11 cellular contexts compared by ENCODE assay signal in genomic region chr1:78047131-78047530, GRCh38. TPM values are rescaled to one million over a fixed set of nuclear protein-coding genes. Genes with fewer than 3 reads are reported as not detected.
A peak's percentile ranks its signal among the peaks of the same experiment; 100 is the strongest.
DNase-seq lines count a peak whose midpoint lies in the region; ATAC-seq and TF ChIP-seq lines count a peak whose summit lies in the region.
"Had no signal": no experiment of that assay in that cellular context is flagged by ENCODE, and none has a peak within 500 bp of the region (broad histone marks: within the 10 kb centered on the region; RNA-seq: fewer than 3 reads in every experiment).

No MANE protein-coding gene starts in this region.

- H3K9me3 Mint-ChIP-seq in CD8-positive, alpha-beta memory T cell: no peaks in the 10 kb centered on the region
- H3K9me3 Mint-ChIP-seq in osteocyte (ENCODE audit: unreplicated experiment): no peaks in the 10 kb centered on the region

- H3K4me1 Mint-ChIP-seq in CD8-positive, alpha-beta memory T cell: peaks cover 17 to 25% (median 18%) of the 10 kb centered on the region in 3 donors
- H3K4me1 Mint-ChIP-seq in osteocyte (ENCODE audit: unreplicated experiment): peaks cover 9% of the 10 kb centered on the region

- POLR2A ChIA-PET in CD8-positive, alpha-beta memory T cell (lab: Charles Lee): no interaction called here

- intact Hi-C loops in Right ventricle myocardium superior (cut with DNase I): loop anchor here (2.0 to 5.0 kb wide), 2 partner anchors 35 to 68 kb away; partner anchors contain the start of gene FUBP1

- no peak for DNase-seq in CD8-positive, alpha-beta memory T cell
- DNase-seq in HT-29 (ENCODE audit: low spot score) (peak; percentile 72), Right ventricle myocardium superior (no peak), osteocyte (ENCODE audit: extremely low spot score, unreplicated experiment) (no peak), H7 (no peak), SKM-1 (lab: John Stamatoyannopoulos, UW; ENCODE audit: unreplicated experiment) (no peak)
- no peak for DNase-seq in activated CD4-positive, alpha-beta T cell treated with anti-CD3 and anti-CD28 coated beads, Interleukin-2, amount 50 U/mL, for 1 hour
- DNase-seq: DMS79 treated with DMSO at 0.1 percent for 48 hours; NCI-H1436; stimulated activated CD4-positive, alpha-beta T cell treated with anti-CD3 and anti-CD28 coated beads, Interleukin-15, amount 100 ng/mL, for 24 hours; T1000 had no signal

- CTCF ChIA-PET in CD8-positive, alpha-beta memory T cell (lab: Charles Lee): no interaction called here

- peaks cover 25 to 44% of the 10 kb centered on the region in 2 donors for H3K27me3 Mint-ChIP-seq in CD8-positive, alpha-beta memory T cell
- peaks cover 7% of the 10 kb centered on the region for H3K27me3 Mint-ChIP-seq in osteocyte (ENCODE audit: unreplicated experiment)

- peaks cover 0 to 8% (median 0%) of the 10 kb centered on the region in 3 donors for H3K36me3 Mint-ChIP-seq in CD8-positive, alpha-beta memory T cell
- no peaks in the 10 kb centered on the region for H3K36me3 Mint-ChIP-seq in osteocyte (ENCODE audit: unreplicated experiment)

- H3K4me1 ChIP-seq in CD8-positive, alpha-beta memory T cell (ENCODE audit: insufficient read depth, low read length): peaks cover 7% of the 10 kb centered on the region

- ATAC-seq in Right ventricle myocardium superior (ENCODE audit: poor library complexity): peak; percentile 66

- peak overlapping the region in 6 of 7 donors; percentile 23 to 84 (median 78) for H3K4me3 Mint-ChIP-seq in CD8-positive, alpha-beta memory T cell
- peak overlapping the region; percentile 79 for H3K4me3 Mint-ChIP-seq in osteocyte (ENCODE audit: unreplicated experiment)

- H3K27ac Mint-ChIP-seq in CD8-positive, alpha-beta memory T cell: peak overlapping the region in 1 of 8 donors; percentile 14
- no peak overlapping the region for H3K27ac Mint-ChIP-seq in osteocyte (ENCODE audit: unreplicated experiment)

- H3K9me3 ChIP-seq in CD8-positive, alpha-beta memory T cell (ENCODE audit: low read length): no peaks in the 10 kb centered on the region

- H3K36me3 ChIP-seq in CD8-positive, alpha-beta memory T cell (ENCODE audit: insufficient read depth, low read length): no peaks in the 10 kb centered on the region
- no peaks in the 10 kb centered on the region for H3K36me3 ChIP-seq in H7 (replicated peaks; ENCODE audit: control insufficient read depth, insufficient read depth, low read length)

- H3K27me3 ChIP-seq in CD8-positive, alpha-beta memory T cell (ENCODE audit: insufficient read depth, low read length, poor library complexity, severe bottlenecking): peaks cover 18% of the 10 kb centered on the region
- peaks cover 45% of the 10 kb centered on the region for H3K27me3 ChIP-seq in H7 (ENCODE audit: control insufficient read depth, insufficient read depth, low read length)

- no peak for TF ChIP-seq CTCF in osteocyte (IDR thresholded peaks at IDR 0.05)

- H3K4me3 ChIP-seq in CD8-positive, alpha-beta memory T cell (ENCODE audit: low read length): no peak overlapping the region
- H3K4me3 ChIP-seq in H7 (ENCODE audit: insufficient read depth, low read depth, low read length): no peak overlapping the region

- H3K27ac ChIP-seq in CD8-positive, alpha-beta memory T cell (ENCODE audit: low read depth, low read length): no peak overlapping the region

RNA-seq across cellular contexts. Expression of gene GIPC2, which starts 1.4 kb away (rescaled TPM):
- under 1 TPM; 0.24 to 0.35 TPM for total RNA-seq in CD8-positive, alpha-beta memory T cell
- polyA plus RNA-seq in CD8-positive, alpha-beta memory T cell: 0.40 TPM
- total RNA-seq in HT-29 (2014; rRNA removed; shearing (Covaris generic)): 13.4 and 15.4 TPM in 2 replicates
- total RNA-seq in Right ventricle myocardium superior (2.0 TPM), osteocyte (0.08 TPM in 2 replicates)
- 0.07 and 0.26 TPM in 2 replicates for total RNA-seq in H7 (2014; rRNA removed; shearing (Covaris generic))

RNA-seq across cellular contexts. Expression of gene DNAJB4, which starts 42.4 kb away (rescaled TPM):
- 10 to 100 TPM in 1 of 2 experiments, 1 to 10 TPM in 1; 8.1 to 10.6 TPM for total RNA-seq in CD8-positive, alpha-beta memory T cell
- polyA plus RNA-seq in CD8-positive, alpha-beta memory T cell: 5.3 TPM
- 4.2 and 7.9 TPM in 2 replicates for total RNA-seq in HT-29 (2014; rRNA removed; shearing (Covaris generic))
- total RNA-seq in Right ventricle myocardium superior (99.0 TPM), osteocyte (89.2 and 95.8 TPM in 2 replicates)
- 15.1 and 16.6 TPM in 2 replicates for total RNA-seq in H7 (2014; rRNA removed; shearing (Covaris generic))
